ENCODE assay signal across 9 cellular contexts in genomic region chr2:179129574-179130238, GRCh38.
DNase-seq lines count a peak whose midpoint lies in the region; ATAC-seq, FAIRE-seq and TF ChIP-seq lines count a peak whose summit lies in the region.
"Had no signal": no experiment of that assay in that cellular context is flagged by ENCODE, and none has a peak within 500 bp of the region (broad histone marks: within the 10 kb centered on the region; RNA-seq: fewer than 3 reads in every experiment).

No MANE protein-coding gene starts in this region.

- H3K27me3 Mint-ChIP-seq in endodermal cell (ENCODE audit: insufficient read depth): no peaks in the 10 kb centered on the region
- H3K27me3 Mint-ChIP-seq: activated naive CD8-positive, alpha-beta T cell had no signal

- H3K9me3 ChIP-seq in endodermal cell (ENCODE audit: control insufficient read depth, low read length): no peaks in the 10 kb centered on the region
- no peaks in the 10 kb centered on the region for H3K9me3 ChIP-seq in pancreas

- no peak overlapping the region for H3K9ac ChIP-seq in endodermal cell (ENCODE audit: extremely low read depth, low read length, poor library complexity, severe bottlenecking)

- peak in 3 of 4 donors; percentile 54 to 61 (median 56) for ATAC-seq in pancreas
- no peak for ATAC-seq in GM19455 (IDR thresholded peaks at IDR 0.05; ENCODE audit: unreplicated experiment)
- no peak for ATAC-seq in HG03045 (IDR thresholded peaks at IDR 0.05; ENCODE audit: unreplicated experiment)

- H3K4me3 ChIP-seq in NB4 (ENCODE audit: low read depth, low read length) (no peak overlapping the region), endodermal cell (ENCODE audit: low read length) (no peak overlapping the region), pancreas (no peak overlapping the region)

- peaks cover 5% of the 10 kb centered on the region for H3K36me3 ChIP-seq in endodermal cell (ENCODE audit: control insufficient read depth, insufficient read depth, low read length)
- no peaks in the 10 kb centered on the region for H3K36me3 ChIP-seq in pancreas

- H3K27ac ChIP-seq in 22Rv1 (no peak overlapping the region), endodermal cell (ENCODE audit: low read depth, low read length) (no peak overlapping the region), pancreas (no peak overlapping the region)

- H3K27ac Mint-ChIP-seq in endodermal cell: no peak overlapping the region
- H3K27ac Mint-ChIP-seq: activated naive CD8-positive, alpha-beta T cell had no signal

- no CpG with 5 or more reads among the region's 1 CpG for WGBS in endodermal cell (ENCODE audit: insufficient coverage in 1 of 2, insufficient read length in 1 of 2), 2 experiments
- 73 to 90% methylated on average over 1 of the region's 1 CpG for WGBS in pancreas, 2 donors

- TF ChIP-seq CTCF in 22Rv1 (IDR thresholded peaks at IDR 0.05): peak; percentile 84
- TF ChIP-seq CTCF in NB4 (IDR thresholded peaks at IDR 0.05; ENCODE audit: low read depth, low read length): peak; percentile 65
- peak; percentile 82 for TF ChIP-seq CTCF in endodermal cell (conservative IDR thresholded peaks at IDR 0.05)
- TF ChIP-seq CTCF in pancreas (IDR thresholded peaks at IDR 0.05): peak in 2 of 4 donors; percentile 31 to 34

- intact Hi-C loops in pancreas (cut with DNase I): no loop called here

- H3K36me3 Mint-ChIP-seq in endodermal cell (ENCODE audit: low read depth): no peaks in the 10 kb centered on the region
- H3K36me3 Mint-ChIP-seq: activated naive CD8-positive, alpha-beta T cell had no signal

- H3K4me1 Mint-ChIP-seq in endodermal cell: peaks cover 4% of the 10 kb centered on the region

- H3K9me3 Mint-ChIP-seq in endodermal cell: no peaks in the 10 kb centered on the region

- DNase-seq in GM12891 (ENCODE audit: insufficient read length, low spot score) (no peak), NB4 (ENCODE audit: low read depth) (peak; percentile 21), endodermal cell (no peak), pancreas (no peak), activated T-cell treated with anti-CD3 and anti-CD28 coated beads for 4 hours (no peak)

- TF ChIP-seq POLR2A in GM12891 (IDR thresholded peaks at IDR 0.05; ENCODE audit: low read depth, low read length) (no peak), NB4 (IDR thresholded peaks at IDR 0.05; ENCODE audit: extremely low read depth, insufficient read length) (no peak)

- H3K4me1 ChIP-seq in endodermal cell (ENCODE audit: control insufficient read depth, insufficient read depth, low read length) (no peaks in the 10 kb centered on the region), pancreas (no peaks in the 10 kb centered on the region)

- H3K27me3 ChIP-seq in endodermal cell (ENCODE audit: control insufficient read depth, insufficient read depth, low read length, poor library complexity, severe bottlenecking) (no peaks in the 10 kb centered on the region), pancreas (no peaks in the 10 kb centered on the region)

- FAIRE-seq in GM12891 (lab: Jason Lieb, UNC) (peak; percentile 69), pancreas (lab: Jason Lieb, UNC) (no peak)

- H3K4me3 Mint-ChIP-seq in endodermal cell: no peak overlapping the region
- H3K4me3 Mint-ChIP-seq: activated naive CD8-positive, alpha-beta T cell had no signal

TF ChIP-seq in GM12891, 5 proteins besides CTCF, POLR2A, EP300 and RAD21:
- TF ChIP-seq POU2F2 (IDR thresholded peaks at IDR 0.05; ENCODE audit: low read depth, low read length): no peak
- TF ChIP-seq PAX5 (IDR thresholded peaks at IDR 0.05; ENCODE audit: insufficient read depth, low read length, severe bottlenecking): no peak
- no peak for TF ChIP-seq TAF1 (IDR thresholded peaks at IDR 0.05; ENCODE audit: low read depth, low read length)
- no peak for TF ChIP-seq SPI1 (IDR thresholded peaks at IDR 0.05; ENCODE audit: low read depth, low read length)
- TF ChIP-seq POLR2AphosphoS5 (IDR thresholded peaks at IDR 0.05; ENCODE audit: low read depth, low read length): no peak

Comparison
In these comparisons a context has a peak if more than half of its experiments do, and no peak if none do; other contexts are left out.
1. ATAC-seq: peak in pancreas (3 of 4); none in GM19455 (single experiment) and HG03045 (single experiment).